ENCODE assay signal across 13 cellular contexts in the genomic region with DNA sequence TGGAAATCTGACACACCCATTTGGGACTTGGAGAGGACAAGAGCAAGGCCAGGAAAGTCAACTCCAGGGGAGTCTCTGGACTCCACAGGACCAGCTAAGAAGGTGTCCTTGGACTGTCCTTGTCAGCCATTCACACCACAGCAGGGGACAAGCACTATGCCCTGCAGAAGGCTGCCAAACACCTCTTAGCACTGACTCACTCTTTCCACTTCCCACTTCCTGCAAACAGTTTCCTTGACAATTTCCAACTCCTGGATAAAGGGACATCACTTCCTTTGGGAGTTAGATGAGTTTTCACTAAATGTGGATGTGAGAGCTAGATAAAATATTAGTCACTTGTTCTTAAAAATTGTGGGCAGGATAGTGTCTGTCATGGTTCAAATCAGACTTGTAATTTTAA. TPM values are rescaled to one million over a fixed set of nuclear protein-coding genes. Genes with fewer than 3 reads are reported as not detected.
DNase-seq lines count a peak whose midpoint lies in the region; ATAC-seq and TF ChIP-seq lines count a peak whose summit lies in the region.
"Had no signal": no experiment of that assay in that cellular context is flagged by ENCODE, and none has a peak within 500 bp of the region (broad histone marks: within the 10 kb centered on the region; RNA-seq: fewer than 3 reads in every experiment).

No MANE protein-coding gene starts in this region.

- H3K27me3 ChIP-seq in PC-3 (ENCODE audit: low read length) (no peaks in the 10 kb centered on the region), esophagus muscularis mucosa (no peaks in the 10 kb centered on the region)

- no peak overlapping the region for H3K4me2 ChIP-seq in PC-3 (ENCODE audit: low read length)

- H3K36me3 Mint-ChIP-seq in memory B cell = peaks cover 42% of the 10 kb centered on the region

- H3K27ac ChIP-seq in PC-3 (ENCODE audit: low read length) = peak overlapping the region; percentile 42
- peak overlapping the region in 1 of 4 donors; percentile 46 for H3K27ac ChIP-seq in esophagus muscularis mucosa (replicated peaks in 1 of 4)

- no peak for TF ChIP-seq EP300 in esophagus muscularis mucosa (IDR thresholded peaks at IDR 0.05)

- ATAC-seq in PC-3 (peak; percentile 89), esophagus mucosa (peak; percentile 51), memory B cell (ENCODE audit: low read depth) (no peak), GM18520 (IDR thresholded peaks at IDR 0.05; ENCODE audit: unreplicated experiment) (no peak)

- H3K36me3 ChIP-seq in PC-3 (ENCODE audit: low read depth, low read length) (peaks cover 5% of the 10 kb centered on the region; the same call in 1 of the 2 replicates), esophagus muscularis mucosa (peaks cover 0 to 52% (median 29%) of the 10 kb centered on the region in 4 donors)

- CTCF ChIA-PET in PC-3 (lab: Charles Lee) = interaction anchor here (0.6 kb wide), 1 partner anchor 96 kb away, joined by 3 read pairs; no protein-coding TSS in a partner anchor

- no peak overlapping the region for H3K4me3 Mint-ChIP-seq in memory B cell

- no peaks in the 10 kb centered on the region for H3K9me3 ChIP-seq in PC-3 (ENCODE audit: low read length)
- H3K9me3 ChIP-seq in esophagus muscularis mucosa = no peaks in the 10 kb centered on the region

- H3F3A ChIP-seq in PC-3 (ENCODE audit: low read length, unreplicated experiment) = no peaks in the 10 kb centered on the region

- H3K27me3 Mint-ChIP-seq in memory B cell = no peaks in the 10 kb centered on the region

- no peaks in the 10 kb centered on the region for H4K20me1 ChIP-seq in PC-3 (ENCODE audit: low read length)

- H2AFZ ChIP-seq in PC-3 (ENCODE audit: low read length) = no peak overlapping the region

- no peaks in the 10 kb centered on the region for H3K79me2 ChIP-seq in PC-3 (ENCODE audit: low read length)

- H3K9me2 ChIP-seq in PC-3 (replicated peaks; ENCODE audit: low read length) = no peaks in the 10 kb centered on the region

- no peak overlapping the region for H3K4me3 ChIP-seq in PC-3 (ENCODE audit: low read length)
- no peak overlapping the region for H3K4me3 ChIP-seq in esophagus muscularis mucosa

- H3K4me1 ChIP-seq in PC-3 (ENCODE audit: insufficient read depth, low read length) = peaks cover 12% of the 10 kb centered on the region; the same call in 1 of the 2 replicates
- H3K4me1 ChIP-seq in esophagus muscularis mucosa = peaks cover 0 to 23% (median 11%) of the 10 kb centered on the region in 4 donors

- no peak for TF ChIP-seq CTCF in PC-3 (conservative IDR thresholded peaks at IDR 0.05; ENCODE audit: low read depth, low read length)
- no peak for TF ChIP-seq CTCF in esophagus muscularis mucosa (IDR thresholded peaks at IDR 0.05)

- no peaks in the 10 kb centered on the region for H3K9me3 Mint-ChIP-seq in memory B cell
- H3K9me3 Mint-ChIP-seq: T-helper 1 cell treated with Interleukin-12 subunit alpha and Interleukin-12 subunit beta and Interleukin-4 antibody, amounts not matched to agents 30 μg/mL and 1 μg/mL, for 36 hours had no signal

- POLR2A ChIA-PET in PC-3 (lab: Charles Lee; ENCODE audit: unreplicated experiment) = no interaction called here

- peak overlapping the region; percentile 22 for H3K27ac Mint-ChIP-seq in memory B cell

- H3K4me1 Mint-ChIP-seq in memory B cell = peaks cover 5% of the 10 kb centered on the region

- BruUV-seq in PC-3 (replicated peaks; lab: Mats Ljungman, UMichigan) = no TSS peak

- no peak overlapping the region for H3K9ac ChIP-seq in PC-3 (ENCODE audit: low read length)

- intact Hi-C loops in PC-3 (cut with micrococcal nuclease) (no loop called here), esophagus muscularis mucosa (cut with DNase I) (no loop called here)

- DNase-seq in CD1c-positive myeloid dendritic cell (ENCODE audit: extremely low spot score) (peak; percentile 37), PC-3 (peak; percentile 60), memory B cell (ENCODE audit: low spot score in 2 of 2) (no peak), esophagus muscularis mucosa (ENCODE audit: extremely low spot score) (no peak)
- no peak for DNase-seq in stimulated activated naive CD4-positive, alpha-beta T cell treated with Interleukin-2 at 50 U/mL for 16 hours (lab: John Stamatoyannopoulos, UW)
- no peak for DNase-seq in stimulated activated CD4-positive, alpha-beta T cell treated with anti-CD3 and anti-CD28 coated beads, Interleukin-1b, Interleukin-23, amount 100 ng/mL, for 48 hours
- DNase-seq: anterior cingulate cortex, Calu3, NCI-H510A, retina had no signal

- TF ChIP-seq POLR2A in esophagus muscularis mucosa (IDR thresholded peaks at IDR 0.05; ENCODE audit: low read depth) = no peak

RNA-seq across cellular contexts. Expression of gene BCAR1, which starts 37.8 kb away (rescaled TPM):
- total RNA-seq in PC-3 (2014; rRNA removed) = 49.3 and 68.0 TPM in 2 replicates
- 33.0 TPM for total RNA-seq in esophagus mucosa
- 10 to 100 TPM; 31.6 to 67.1 (median 54.8) TPM for total RNA-seq in esophagus muscularis mucosa

Comparison
In these comparisons a context has a peak if more than half of its experiments do, and no peak if none do; other contexts are left out.
1. DNase-seq: peak in CD1c-positive myeloid dendritic cell (single experiment) and PC-3 (single experiment); none in memory B cell (0 of 2), stimulated activated naive CD4-positive, alpha-beta T cell treated with Interleukin-2 at 50 U/mL for 16 hours (single experiment), stimulated activated CD4-positive, alpha-beta T cell treated with anti-CD3 and anti-CD28 coated beads, Interleukin-1b, Interleukin-23, amount 100 ng/mL, for 48 hours (single experiment) and esophagus muscularis mucosa (single experiment).
2. ATAC-seq: peak in PC-3 (single experiment) and esophagus mucosa (single experiment); none in memory B cell (single experiment) and GM18520 (single experiment).